Comparison of ENCODE assay signal across 8 cellular contexts in genomic region chr1:153545067-153546055, GRCh38.
DNase-seq lines count a peak whose midpoint lies in the region; ATAC-seq lines count a peak whose summit lies in the region.

Gene S100A4 (minus strand): TSS chr1:153545806. CDS start chr1:153544794, 1,012 bp downstream.

- ATAC-seq in HG02884 (IDR thresholded peaks at IDR 0.05; ENCODE audit: unreplicated experiment) (peak; percentile 59), HG02840 (IDR thresholded peaks at IDR 0.05; ENCODE audit: low FRiP score, unreplicated experiment) (no peak)
- peak; percentile 68 for ATAC-seq in central memory CD8-positive, alpha-beta T cell (replicated peaks; ENCODE audit: extremely low read depth, poor library complexity, severe bottlenecking)

- peak within 1 kb of the TSS; percentile 91 for H3K27ac Mint-ChIP-seq in central memory CD8-positive, alpha-beta T cell (ENCODE audit: low read depth)

- peaks cover 27% of the 10 kb centered on the region for H3K36me3 Mint-ChIP-seq in central memory CD8-positive, alpha-beta T cell (ENCODE audit: insufficient read depth)

- H3K9me3 Mint-ChIP-seq in central memory CD8-positive, alpha-beta T cell, result no peaks in the 10 kb centered on the region

- peak; percentile 80 for DNase-seq in DMS53 (lab: John Stamatoyannopoulos, UW)
- peak; percentile 94 to 98 for DNase-seq in NCI-H446 (lab: John Stamatoyannopoulos, UW)
- DNase-seq in activated CD4-positive, CD25-positive, alpha-beta regulatory T cell treated with anti-CD3 and anti-CD28 coated beads, Interleukin-2, amount 50 U/mL, for 16 hours (ENCODE audit: low read depth, low spot score), result peak; percentile 78
- peak; percentile 51 to 52 for DNase-seq in central memory CD8-positive, alpha-beta T cell (ENCODE audit: low spot score in 2 of 2)
- peak; percentile 91 for DNase-seq in kidney tubule cell (ENCODE audit: low spot score)
- peak; percentile 75 to 84 for DNase-seq in stimulated activated CD4-positive, alpha-beta T cell treated with anti-CD3 and anti-CD28 coated beads, Interleukin-1b, Interleukin-23, amount 100 ng/mL, for 1 hour (ENCODE audit: low read depth in 2 of 2)

- no peaks in the 10 kb centered on the region for H3K27me3 Mint-ChIP-seq in central memory CD8-positive, alpha-beta T cell

- peaks cover 62% of the 10 kb centered on the region for H3K4me1 Mint-ChIP-seq in central memory CD8-positive, alpha-beta T cell

- peak within 1 kb of the TSS; percentile 94 for H3K4me3 Mint-ChIP-seq in central memory CD8-positive, alpha-beta T cell
